ENCODE assay signal across 23 cellular contexts in the genomic region with DNA sequence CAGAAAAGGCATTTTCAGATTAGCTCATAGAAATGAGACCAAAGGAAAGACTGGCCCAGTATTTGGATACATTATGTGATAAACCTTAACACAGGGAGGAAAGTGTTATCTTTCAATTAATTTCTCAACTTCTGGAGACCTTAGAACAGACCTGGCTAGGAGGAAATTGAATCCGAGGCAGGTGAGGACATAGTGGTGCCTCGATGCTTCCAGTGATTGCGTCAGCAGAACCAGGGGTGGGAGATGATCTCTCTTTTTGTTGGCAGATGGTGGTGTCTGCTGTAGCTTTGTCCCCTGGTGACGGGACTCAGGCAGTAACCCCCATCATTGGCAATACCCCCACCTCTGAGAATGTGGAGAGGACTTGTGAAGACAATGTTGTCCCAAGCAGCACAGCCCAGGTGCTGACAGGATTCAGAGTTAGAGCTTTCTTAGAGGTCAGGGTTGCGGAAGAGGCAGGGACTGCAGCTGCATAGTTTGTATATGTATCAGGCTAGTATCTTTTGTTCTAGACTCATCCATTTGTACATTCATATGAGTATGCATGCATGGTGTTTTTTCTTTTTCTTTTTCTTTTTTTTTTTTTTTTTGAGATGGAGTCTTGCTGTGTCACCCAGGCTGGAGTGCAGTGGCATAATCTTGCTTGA. TPM values are rescaled to one million over a fixed set of nuclear protein-coding genes. Genes with fewer than 3 reads are reported as not detected.
DNase-seq lines count a peak whose midpoint lies in the region; ATAC-seq and TF ChIP-seq lines count a peak whose summit lies in the region.
"Had no signal": no experiment of that assay in that cellular context is flagged by ENCODE, and none has a peak within 500 bp of the region (broad histone marks: within the 10 kb centered on the region; RNA-seq: fewer than 3 reads in every experiment).

No MANE protein-coding gene starts in this region.

- no peaks in the 10 kb centered on the region for H3K27me3 Mint-ChIP-seq in activated CD4-positive, alpha-beta T cell treated with anti-CD3 and anti-CD28 coated beads, Interleukin-2, amount 10 ng/mL, durations not matched to agents 24 days and 14 days
- no peaks in the 10 kb centered on the region for H3K27me3 Mint-ChIP-seq in activated naive CD8-positive, alpha-beta T cell treated with anti-CD3 and anti-CD28 coated beads, Interleukin-2, amount 50 U/mL, for 24 hours

- H2BK120ac ChIP-seq in IMR-90 (ENCODE audit: low read depth, low read length) = no peak overlapping the region

- H3K36me3 ChIP-seq in IMR-90 (ENCODE audit: control insufficient read depth, insufficient read depth, low read length) = peaks cover 23% of the 10 kb centered on the region
- H3K36me3 ChIP-seq in gastroesophageal sphincter = peaks cover 0 to 85% of the 10 kb centered on the region in 2 donors
- H3K36me3 ChIP-seq: prostate gland had no signal

- H4K91ac ChIP-seq in IMR-90 (ENCODE audit: insufficient read depth, low read depth, low read length) = no peak overlapping the region

- dilution Hi-C loops in IMR-90 (cut with HindIII; ENCODE audit: low sequenced_read_pairs, unreplicated experiment) = no loop called here

- in situ Hi-C loops in IMR-90 (cut with MboI; ENCODE audit: low sequenced_read_pairs) = loop anchor here (25.0 kb wide), 1 partner anchor 269 kb away; no protein-coding TSS in a partner anchor

- POLR2A ChIA-PET in IMR-90 (lab: Charles Lee; ENCODE audit: unreplicated experiment) = no interaction called here

- H3K18ac ChIP-seq in IMR-90 (ENCODE audit: low read depth, low read length) = no peak overlapping the region

- no TSS peak for BruUV-seq in IMR-90 (replicated peaks; lab: Mats Ljungman, UMichigan)

- H2AK9ac ChIP-seq in IMR-90 (replicated peaks; ENCODE audit: low read depth, low read length, poor library complexity) = no peak overlapping the region

- H4K8ac ChIP-seq in IMR-90 (ENCODE audit: low read depth in 2 of 2, low read length in 2 of 2) = no peak overlapping the region

- no peaks in the 10 kb centered on the region for H3K9me3 ChIP-seq in IMR-90 (ENCODE audit: control insufficient read depth, insufficient read depth, low read length)
- no peaks in the 10 kb centered on the region for H3K9me3 ChIP-seq in gastroesophageal sphincter
- H3K9me3 ChIP-seq: left ventricle myocardium inferior, prostate gland, tibial nerve had no signal

- H3K27ac Mint-ChIP-seq in activated CD4-positive, alpha-beta T cell treated with anti-CD3 and anti-CD28 coated beads, Interleukin-2, amount 10 ng/mL, durations not matched to agents 24 days and 14 days = peak overlapping the region; percentile 92
- peak overlapping the region; percentile 73 for H3K27ac Mint-ChIP-seq in activated naive CD8-positive, alpha-beta T cell treated with anti-CD3 and anti-CD28 coated beads, Interleukin-2, amount 50 U/mL, for 24 hours

- no peak for TF ChIP-seq POLR2A in IMR-90 (IDR thresholded peaks at IDR 0.05; ENCODE audit: low read depth, low read length)
- TF ChIP-seq POLR2A in gastroesophageal sphincter (IDR thresholded peaks at IDR 0.05) = no peak
- no peak for TF ChIP-seq POLR2A in GM18505 (IDR thresholded peaks at IDR 0.05; ENCODE audit: borderline replicate concordance, extremely low read depth, insufficient read depth, insufficient read length)

- H3K79me1 ChIP-seq in IMR-90 (ENCODE audit: low read depth in 1 of 2, low read length in 2 of 2) = peaks cover 0 to 9% of the 10 kb centered on the region in 2 experiments; a peak in 1 of 4 replicates

- peaks cover 34% of the 10 kb centered on the region for H3K4me1 Mint-ChIP-seq in activated CD4-positive, alpha-beta T cell treated with anti-CD3 and anti-CD28 coated beads, Interleukin-2, amount 10 ng/mL, durations not matched to agents 24 days and 14 days
- peaks cover 26% of the 10 kb centered on the region for H3K4me1 Mint-ChIP-seq in activated naive CD8-positive, alpha-beta T cell treated with anti-CD3 and anti-CD28 coated beads, Interleukin-2, amount 50 U/mL, for 24 hours

- no peak overlapping the region for H2BK15ac ChIP-seq in IMR-90 (ENCODE audit: low read depth, low read length)

- no peak for ATAC-seq in IMR-90 (ENCODE audit: low read depth)
- no peak for ATAC-seq in activated naive CD8-positive, alpha-beta T cell treated with anti-CD3 and anti-CD28 coated beads, Interleukin-2, amount 50 U/mL, for 24 hours
- no peak for ATAC-seq in sciatic nerve
- ATAC-seq in gastroesophageal sphincter = no peak
- no peak for ATAC-seq in GM18505 (IDR thresholded peaks at IDR 0.05; ENCODE audit: unreplicated experiment)
- ATAC-seq: foreskin keratinocyte had no signal

- CTCF ChIA-PET in IMR-90 (lab: Yijun Ruan, JAX) = no interaction called here

- H3K4me1 ChIP-seq in IMR-90 (ENCODE audit: control insufficient read depth, insufficient read depth, low read length) (peaks cover 14% of the 10 kb centered on the region), gastroesophageal sphincter (peaks cover 0 to 19% (median 3%) of the 10 kb centered on the region in 3 donors)

- no peak overlapping the region for H3K4me3 Mint-ChIP-seq in activated CD4-positive, alpha-beta T cell treated with anti-CD3 and anti-CD28 coated beads, Interleukin-2, amount 10 ng/mL, durations not matched to agents 24 days and 14 days
- no peak overlapping the region for H3K4me3 Mint-ChIP-seq in activated naive CD8-positive, alpha-beta T cell treated with anti-CD3 and anti-CD28 coated beads, Interleukin-2, amount 50 U/mL, for 24 hours

- H3K27me3 ChIP-seq in IMR-90 (ENCODE audit: control insufficient read depth, insufficient read depth, low read length) (no peaks in the 10 kb centered on the region), gastroesophageal sphincter (no peaks in the 10 kb centered on the region)
- H3K27me3 ChIP-seq: foreskin keratinocyte, tibial nerve had no signal

- no peak overlapping the region for H3K4ac ChIP-seq in IMR-90 (ENCODE audit: low read depth, low read length)

- H3K4me3 ChIP-seq in IMR-90 (ENCODE audit: insufficient read depth, low read depth, low read length) = no peak overlapping the region
- H3K4me3 ChIP-seq in gastroesophageal sphincter = no peak overlapping the region
- H3K4me3 ChIP-seq: left ventricle myocardium inferior, prostate gland, tibial nerve had no signal

- H2BK20ac ChIP-seq in IMR-90 (ENCODE audit: low read depth, low read length) = no peak overlapping the region

- no peak overlapping the region for H2AK5ac ChIP-seq in IMR-90 (ENCODE audit: low read depth, low read length)

- no peak for TF ChIP-seq RAD21 in IMR-90 (IDR thresholded peaks at IDR 0.05; ENCODE audit: low read length)

- no peak overlapping the region for H3K4me2 ChIP-seq in IMR-90 (ENCODE audit: low read depth, low read length)

- H3K9me3 Mint-ChIP-seq in activated CD4-positive, alpha-beta T cell treated with anti-CD3 and anti-CD28 coated beads, Interleukin-2, amount 10 ng/mL, durations not matched to agents 24 days and 14 days = no peaks in the 10 kb centered on the region
- no peaks in the 10 kb centered on the region for H3K9me3 Mint-ChIP-seq in activated naive CD8-positive, alpha-beta T cell treated with anti-CD3 and anti-CD28 coated beads, Interleukin-2, amount 50 U/mL, for 24 hours

- H2AFZ ChIP-seq in IMR-90 (replicated peaks; ENCODE audit: low read length, poor library complexity) = no peak overlapping the region

- no peak overlapping the region for H3K14ac ChIP-seq in IMR-90 (replicated peaks; ENCODE audit: low read depth, low read length)

- no CpG with 5 or more reads among the region's 5 CpGs for WGBS in IMR-90 (ENCODE audit: extremely low coverage in 2 of 2, insufficient read length in 1 of 2), 2 experiments
- 88 to 91% methylated on average over 3 to 5 of the region's 5 CpGs for WGBS in gastroesophageal sphincter (ENCODE audit: low coverage in 1 of 2), 2 donors

- H3K56ac ChIP-seq in IMR-90 (ENCODE audit: extremely low read depth, insufficient read depth, low read length) = no peak overlapping the region

- TF ChIP-seq EP300 in gastroesophageal sphincter (IDR thresholded peaks at IDR 0.05) = no peak

- H3K9ac ChIP-seq in IMR-90 (ENCODE audit: low read depth, low read length) = no peak overlapping the region

- peaks cover 8% of the 10 kb centered on the region; the same call in 1 of the 2 replicates for H4K20me1 ChIP-seq in IMR-90 (ENCODE audit: insufficient read depth, low read length)

- intact Hi-C loops in activated CD4-positive, alpha-beta T cell treated with anti-CD3 and anti-CD28 coated beads, Interleukin-2, amount 10 ng/mL, durations not matched to agents 24 days and 14 days (cut with micrococcal nuclease) = no loop called here
- intact Hi-C loops in IMR-90 (cut with micrococcal nuclease) (no loop called here), sciatic nerve (cut with DNase I) (no loop called here)

- no peak overlapping the region for H2BK5ac ChIP-seq in IMR-90 (ENCODE audit: low read depth, low read length, poor library complexity, severe bottlenecking)

- no peak overlapping the region for H4K5ac ChIP-seq in IMR-90 (ENCODE audit: low read depth, low read length)

- H3K27ac ChIP-seq in IMR-90 (ENCODE audit: insufficient read depth, low read length) = no peak overlapping the region
- H3K27ac ChIP-seq in gastroesophageal sphincter = no peak overlapping the region
- H3K27ac ChIP-seq: foreskin keratinocyte, left ventricle myocardium inferior, prostate gland had no signal

- no peak overlapping the region for H3K23ac ChIP-seq in IMR-90 (ENCODE audit: low read depth, low read length)

- no peak for DNase-seq in activated CD4-positive, alpha-beta T cell treated with anti-CD3 and anti-CD28 coated beads, Interleukin-2, amount 10 ng/mL, durations not matched to agents 24 days and 14 days
- no peak for DNase-seq in activated CD4-positive, alpha-beta T cell treated with anti-CD3 and anti-CD28 coated beads, Interleukin-2, amount 50 U/mL, for 48 hours
- DNase-seq in IMR-90 (peak; percentile 52), sciatic nerve (ENCODE audit: low spot score) (peak; percentile 43), NCI-H1105 (lab: John Stamatoyannopoulos, UW) (no peak)
- DNase-seq in activated naive CD8-positive, alpha-beta T cell treated with anti-CD3 and anti-CD28 coated beads, Interleukin-2, amount 50 U/mL, for 24 hours = no peak
- DNase-seq: activated CD4-positive, alpha-beta T cell treated with anti-CD3 and anti-CD28 coated beads for 1 hour; anterior cingulate cortex; caudate nucleus; foreskin keratinocyte; hippocampal formation; KG1; left ventricle myocardium inferior; midbrain; MV-4-11; NCI-H187 treated with DMSO at 0.1 percent for 48 hours; NCI-H345; OCI-M1; T1000 had no signal

- peaks cover 63% of the 10 kb centered on the region for H3K36me3 Mint-ChIP-seq in activated CD4-positive, alpha-beta T cell treated with anti-CD3 and anti-CD28 coated beads, Interleukin-2, amount 10 ng/mL, durations not matched to agents 24 days and 14 days (ENCODE audit: low read depth)
- H3K36me3 Mint-ChIP-seq in activated naive CD8-positive, alpha-beta T cell treated with anti-CD3 and anti-CD28 coated beads, Interleukin-2, amount 50 U/mL, for 24 hours (ENCODE audit: low read depth) = peaks cover 41% of the 10 kb centered on the region

- peaks cover 9% of the 10 kb centered on the region for H3K9me1 ChIP-seq in IMR-90 (ENCODE audit: insufficient read depth, low read length)

- TF ChIP-seq CTCF in IMR-90 (conservative IDR thresholded peaks at IDR 0.05; ENCODE audit: low read depth, low read length) (no peak), gastroesophageal sphincter (IDR thresholded peaks at IDR 0.05) (no peak)

RNA-seq across cellular contexts. Expression of gene MUC20, which starts 27.9 kb away (rescaled TPM):
- 2.9 and 3.7 TPM in 2 replicates for total RNA-seq in activated CD4-positive, alpha-beta T cell treated with anti-CD3 and anti-CD28 coated beads, Interleukin-2, amount 10 ng/mL, durations not matched to agents 24 days and 14 days
- total RNA-seq in IMR-90 (2012; rRNA removed) = not detected in 2 replicates
- 0.12 and 0.24 TPM in 2 replicates for polyA plus RNA-seq in IMR-90 (2012; rRNA removed)
- polyA plus RNA-seq in IMR-90 (2012; cell fraction: cytosol; rRNA removed) = 0.11 TPM in 1 of 2 replicates, not detected in the other
- polyA plus RNA-seq in IMR-90 (2012; cell fraction: nucleus; rRNA removed; ENCODE audit: low replicate concordance) = 1.7 TPM in 2 replicates
- 28.7 TPM for total RNA-seq in sciatic nerve
- total RNA-seq in gastroesophageal sphincter = 1 to 10 TPM; 2.0 to 7.7 (median 4.8) TPM

Comparison
In these comparisons a context has a peak if more than half of its experiments do, and no peak if none do; other contexts are left out.
1. DNase-seq: peak in IMR-90 (single experiment) and sciatic nerve (single experiment); none in activated CD4-positive, alpha-beta T cell treated with anti-CD3 and anti-CD28 coated beads, Interleukin-2, amount 10 ng/mL, durations not matched to agents 24 days and 14 days (single experiment), activated CD4-positive, alpha-beta T cell treated with anti-CD3 and anti-CD28 coated beads, Interleukin-2, amount 50 U/mL, for 48 hours (0 of 2), activated naive CD8-positive, alpha-beta T cell treated with anti-CD3 and anti-CD28 coated beads, Interleukin-2, amount 50 U/mL, for 24 hours (single experiment) and NCI-H1105 (single experiment).